16 cellular contexts compared by ENCODE assay signal in the genomic region with DNA sequence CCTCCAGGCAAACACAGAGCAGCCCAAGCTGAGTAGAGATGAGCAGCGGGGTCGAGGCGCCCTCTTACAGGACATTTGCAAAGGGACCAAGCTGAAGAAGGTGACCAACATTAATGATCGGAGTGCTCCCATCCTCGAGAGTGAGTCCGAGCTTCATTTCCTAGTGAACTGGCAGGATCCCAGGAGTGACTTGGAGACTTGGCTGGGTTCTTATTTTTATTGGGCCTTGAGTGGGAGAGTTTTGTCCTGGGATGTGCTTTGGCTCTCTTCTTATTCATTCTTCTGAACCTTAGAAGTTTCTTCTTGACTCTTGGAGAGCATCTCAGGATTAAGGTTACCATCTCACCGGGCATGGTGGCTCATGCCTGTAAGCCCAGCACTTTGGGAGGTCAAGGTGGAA.
"Had no signal": no experiment of that assay in that cellular context is flagged by ENCODE, and none has a peak within 500 bp of the region (broad histone marks: within the 10 kb centered on the region; RNA-seq: fewer than 3 reads in every experiment).

No MANE protein-coding gene starts in this region.

- H3K4me2 ChIP-seq: smooth muscle cell had no signal

- H3K27me3 Mint-ChIP-seq: naive thymus-derived CD8-positive, alpha-beta T cell had no signal

- H3K27me3 ChIP-seq: foreskin keratinocyte, neutrophil, suprapubic skin, tibial nerve had no signal

- H3K27ac ChIP-seq: foreskin keratinocyte, neutrophil, suprapubic skin, tibial nerve had no signal

- H3K9me3 ChIP-seq: mucosa of descending colon, neutrophil, suprapubic skin, tibial nerve had no signal

- H3K9me3 Mint-ChIP-seq: immature natural killer cell; naive thymus-derived CD8-positive, alpha-beta T cell had no signal

- H3K4me1 ChIP-seq: foreskin keratinocyte, suprapubic skin had no signal

- H3K4me3 ChIP-seq: mucosa of descending colon, smooth muscle cell, suprapubic skin, tibial nerve had no signal

- ATAC-seq: esophagus mucosa; foreskin keratinocyte; naive thymus-derived CD8-positive, alpha-beta T cell had no signal

- H3K4me3 Mint-ChIP-seq: immature natural killer cell; naive thymus-derived CD8-positive, alpha-beta T cell had no signal

- DNase-seq: effector memory CD4-positive, alpha-beta T cell; foreskin keratinocyte; immature natural killer cell; kidney; left colon; mammary epithelial cell; mucosa of descending colon; naive thymus-derived CD8-positive, alpha-beta T cell; posterior cingulate gyrus; stimulated activated CD4-positive, alpha-beta T cell treated with anti-CD3 and anti-CD28 coated beads, Interleukin-2, amount 100 ng/mL, for 48 hours; stimulated activated naive CD4-positive, alpha-beta T cell treated with Interleukin-2 at 50 U/mL for 16 hours had no signal
